7 cellular contexts compared by ENCODE assay signal in the genomic region with DNA sequence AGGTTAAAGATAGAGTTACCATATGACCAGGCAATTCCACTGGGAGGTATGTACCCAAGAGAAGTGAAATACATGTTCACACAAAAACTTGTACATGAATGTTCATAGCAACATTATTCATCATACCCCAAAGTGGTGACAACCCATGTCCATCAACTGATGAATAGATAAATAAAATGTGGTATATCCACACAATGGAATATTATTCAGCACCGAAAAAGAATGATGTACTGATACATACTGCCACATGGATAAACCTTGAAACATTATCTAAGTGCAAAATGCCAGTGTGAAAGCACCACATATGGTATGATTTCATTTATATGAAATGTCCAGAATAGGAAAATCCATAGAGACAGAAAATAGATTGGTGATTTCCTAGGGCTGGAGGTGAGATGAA.
"Had no signal": no experiment of that assay in that cellular context is flagged by ENCODE, and none has a peak within 500 bp of the region (broad histone marks: within the 10 kb centered on the region; RNA-seq: fewer than 3 reads in every experiment).

No MANE protein-coding gene starts in this region.

- H3K4me2 ChIP-seq: GM23338 had no signal

- H3K4me1 ChIP-seq: HAP-1 had no signal

- H3K9me3 ChIP-seq: HAP-1 had no signal

- ATAC-seq: GM23338, HCT116 had no signal

- H3K4me3 ChIP-seq: GM23338, HAP-1 had no signal

- H2AFZ ChIP-seq: GM23338 had no signal

- H3K36me3 ChIP-seq: HAP-1 had no signal

- FAIRE-seq: HTR-8/SVneo had no signal

- DNase-seq: H7, IMR-90, KBM-7 had no signal
